1 cellular context compared by ENCODE assay signal in genomic region chr4:153465583-153465921, GRCh38.
TF ChIP-seq lines count a peak whose summit lies in the region.

No MANE protein-coding gene starts in this region.

TF ChIP-seq in GM12878, 131 proteins besides CTCF, POLR2A, EP300 and RAD21 (continued from another document):
- TF ChIP-seq ZBTB4 (CRISPR knock-in tag; IDR thresholded peaks at IDR 0.05) (no peak), GABPA (IDR thresholded peaks at IDR 0.05; ENCODE audit: low read depth) (0 out of 2 replicates have a peak, but pooled peaks have one; percentile 15), SMAD1 (IDR thresholded peaks at IDR 0.05; ENCODE audit: low read depth, partially characterized antibody) (no peak), EGR1 (IDR thresholded peaks at IDR 0.05; ENCODE audit: borderline replicate concordance in 1 of 2, low read depth in 2 of 2, low read length in 2 of 2) (no peak), RUNX3 (IDR thresholded peaks at IDR 0.05; ENCODE audit: low read length) (no peak; the same call in 1 of the 2 replicates), E2F8 (IDR thresholded peaks at IDR 0.05; ENCODE audit: low read depth, partially characterized antibody) (no peak), MXI1 (IDR thresholded peaks at IDR 0.05; ENCODE audit: low read depth, low read length) (peak; percentile 74), TCF7 (IDR thresholded peaks at IDR 0.05; ENCODE audit: borderline replicate concordance) (no peak), YY1 (IDR thresholded peaks at IDR 0.05; ENCODE audit: low read depth, low read length) (no peak), ZBTB40 (IDR thresholded peaks at IDR 0.05; ENCODE audit: borderline replicate concordance) (no peak), REST (IDR thresholded peaks at IDR 0.05; ENCODE audit: low read depth, low read length) (peak; percentile 70), ZNF384 (IDR thresholded peaks at IDR 0.05; ENCODE audit: borderline replicate concordance, low read depth, low read length) (no peak), TARDBP (IDR thresholded peaks at IDR 0.05; ENCODE audit: borderline replicate concordance) (no peak), MYB (IDR thresholded peaks at IDR 0.05; ENCODE audit: borderline replicate concordance, low read depth, low read length) (no peak)
